Comparison of ENCODE assay signal across 19 cellular contexts in the genomic region with DNA sequence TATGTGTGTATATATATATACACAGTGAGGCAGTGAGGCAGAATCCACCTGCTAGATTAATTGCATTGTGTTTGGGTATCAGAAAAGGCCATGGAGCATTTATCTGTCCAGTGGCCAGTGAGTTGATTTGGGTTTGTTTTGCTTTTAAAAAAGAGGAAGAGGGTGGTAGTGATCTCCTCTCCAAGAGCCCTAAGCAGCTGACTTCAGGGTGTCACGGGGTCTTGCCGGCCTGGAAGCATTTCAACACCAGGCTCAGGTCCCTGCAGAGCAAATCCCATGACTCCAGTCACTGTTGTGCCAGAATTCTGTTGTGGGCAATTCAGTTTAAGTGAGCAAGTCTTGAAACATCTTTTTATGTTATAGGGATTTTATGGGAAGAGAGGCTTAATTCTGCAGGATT. TPM values are rescaled to one million over a fixed set of nuclear protein-coding genes. Genes with fewer than 3 reads are reported as not detected.
DNase-seq lines count a peak whose midpoint lies in the region; ATAC-seq, FAIRE-seq and TF ChIP-seq lines count a peak whose summit lies in the region.
"Had no signal": no experiment of that assay in that cellular context is flagged by ENCODE, and none has a peak within 500 bp of the region (broad histone marks: within the 10 kb centered on the region; RNA-seq: fewer than 3 reads in every experiment).

No MANE protein-coding gene starts in this region.

- no peaks in the 10 kb centered on the region for H3K36me3 ChIP-seq in GM12878 (ENCODE audit: control insufficient read depth in 2 of 2, insufficient read depth in 2 of 2, low read length in 1 of 2)
- no peaks in the 10 kb centered on the region for H3K36me3 ChIP-seq in lung (ENCODE audit: control insufficient read depth in 2 of 2, insufficient read depth in 2 of 2, low read length in 2 of 2)
- no peaks in the 10 kb centered on the region for H3K36me3 ChIP-seq in tibial artery
- H3K36me3 ChIP-seq: BLaER1, thyroid gland, WERI-Rb-1 had no signal

- no peaks in the 10 kb centered on the region for H3K36me3 Mint-ChIP-seq in HFFc6 (ENCODE audit: low read depth)
- H3K36me3 Mint-ChIP-seq: naive B cell had no signal

- H3K4me1 Mint-ChIP-seq in HFFc6 (ENCODE audit: low read depth), result no peaks in the 10 kb centered on the region
- H3K4me1 Mint-ChIP-seq: naive B cell had no signal

- H3K9me3 ChIP-seq in GM12878 (replicated peaks; ENCODE audit: control insufficient read depth, insufficient read depth, low read length) (no peaks in the 10 kb centered on the region), lung (ENCODE audit: control insufficient read depth in 2 of 2, insufficient read depth in 1 of 2, low read length in 1 of 2) (no peaks in the 10 kb centered on the region), tibial artery (no peaks in the 10 kb centered on the region)
- H3K9me3 ChIP-seq: BLaER1, thyroid gland had no signal

- TF ChIP-seq RAD21 in GM12878 (IDR thresholded peaks at IDR 0.05; ENCODE audit: insufficient read depth, low read depth, low read length), result no peak

- no peaks in the 10 kb centered on the region for H3K4me1 ChIP-seq in GM12878 (ENCODE audit: control insufficient read depth, insufficient read depth, low read length)
- H3K4me1 ChIP-seq in lung (ENCODE audit: control insufficient read depth in 2 of 2, insufficient read depth in 2 of 2, low read length in 2 of 2), result no peaks in the 10 kb centered on the region
- H3K4me1 ChIP-seq in tibial artery, result no peaks in the 10 kb centered on the region
- H3K4me1 ChIP-seq: BLaER1, thyroid gland had no signal

- WGBS in GM12878 (ENCODE audit: insufficient coverage, insufficient replicate concordance, low lambda C conversion rate, missing lambda C conversion rate), result 0% methylated on average over 2 of the region's 2 CpGs
- 25 to 60% methylated on average over 2 of the region's 2 CpGs for WGBS in lung, 2 donors

- no peak for TF ChIP-seq POLR2A in GM12878 (IDR thresholded peaks at IDR 0.05; ENCODE audit: low read depth, low read length)

- intact Hi-C loops in GM12878 (cut with micrococcal nuclease; ENCODE audit: unreplicated experiment), result no loop called here
- intact Hi-C loops in tibial artery (cut with DNase I; ENCODE audit: low total_unique reads), result no loop called here

- no peak overlapping the region for H3K4me3 ChIP-seq in GM12878
- no peak overlapping the region for H3K4me3 ChIP-seq in lung
- H3K4me3 ChIP-seq in tibial artery, result no peak overlapping the region
- H3K4me3 ChIP-seq: BLaER1, thyroid gland had no signal

- FAIRE-seq in GM12878 (lab: Jason Lieb, UNC), result no peak

- ATAC-seq in GM12878, result no peak
- ATAC-seq in lung (ENCODE audit: insufficient read depth, low FRiP score), result no peak
- ATAC-seq in HG02970 (IDR thresholded peaks at IDR 0.05; ENCODE audit: low FRiP score, unreplicated experiment), result no peak
- ATAC-seq: left lobe of liver, SK-N-SH treated with all-trans-retinoic acid at 6 μM for 48 hours had no signal

- SMC1A ChIA-PET in GM12878 (lab: Charles Lee; ENCODE audit: uncharacterized antibody, unreplicated experiment), result interaction anchor here (1.3 kb wide), 1 partner anchor 10 kb away, joined by 4 read pairs; no protein-coding TSS in a partner anchor

- no peak overlapping the region for H2AFZ ChIP-seq in GM12878 (ENCODE audit: control insufficient read depth, low read depth, low read length)

- POLR2A ChIA-PET in GM12878 (lab: Charles Lee), result interaction anchor here (0.6 kb wide), 1 partner anchor 29 kb away, joined by 5 read pairs; no protein-coding TSS in a partner anchor

- DNase-seq in SIG-M5 treated with dmso at 0.1 percent for 504 hours (lab: John Stamatoyannopoulos, UW; ENCODE audit: unreplicated experiment), result peak; percentile 66
- no peak for DNase-seq in SIG-M5 (lab: John Stamatoyannopoulos, UW)
- DNase-seq in GM12878 (ENCODE audit: low read depth, low spot score), result no peak
- DNase-seq in lung (ENCODE audit: low spot score), result peak; percentile 32
- peak; percentile 69 to 76 for DNase-seq in tibial artery
- no peak for DNase-seq in ureter (ENCODE audit: low spot score)
- no peak for DNase-seq in HFFc6
- DNase-seq: activated gamma-delta T cell; naive B cell; NCI-H1417; NCI-H345; stimulated activated CD4-positive, alpha-beta T cell treated with anti-CD3 and anti-CD28 coated beads, Interleukin-2, amount 100 ng/mL, for 24 hours; WERI-Rb-1 had no signal

- peaks cover 3% of the 10 kb centered on the region; the same call in 1 of the 2 replicates for H3K27me3 Mint-ChIP-seq in HFFc6 (ENCODE audit: insufficient read depth)

- no peaks in the 10 kb centered on the region for H3K79me2 ChIP-seq in GM12878 (ENCODE audit: control insufficient read depth, insufficient read depth, low read length)

- no peak for TF ChIP-seq EP300 in GM12878 (IDR thresholded peaks at IDR 0.05; ENCODE audit: borderline replicate concordance in 1 of 2, control insufficient read depth in 1 of 2, low read depth in 2 of 2, low read length in 2 of 2)

- TF ChIP-seq CTCF in GM12878 (IDR thresholded peaks at IDR 0.05 in 2 of 3, conservative IDR thresholded peaks at IDR 0.05 in 1 of 3; ENCODE audit: control insufficient read depth in 2 of 3, extremely low read depth in 1 of 3, insufficient read depth in 1 of 3, low read depth in 3 of 3, low read length in 3 of 3), result no peak
- TF ChIP-seq CTCF in lung (IDR thresholded peaks at IDR 0.05; ENCODE audit: control extremely low read depth, extremely low read depth), result no peak
- TF ChIP-seq CTCF in tibial artery (IDR thresholded peaks at IDR 0.05), result no peak
- no peak for TF ChIP-seq CTCF in HFFc6 (IDR thresholded peaks at IDR 0.05)

- no peaks in the 10 kb centered on the region for H3K9me3 Mint-ChIP-seq in HFFc6
- H3K9me3 Mint-ChIP-seq: naive B cell had no signal

- no peaks in the 10 kb centered on the region for H4K20me1 ChIP-seq in GM12878 (ENCODE audit: control insufficient read depth, insufficient read depth)
- H4K20me1 ChIP-seq: BLaER1 had no signal

- H3K27ac Mint-ChIP-seq in HFFc6, result no peak overlapping the region

- H3K27me3 ChIP-seq in GM12878 (replicated peaks in 1 of 2; ENCODE audit: control insufficient read depth in 2 of 2, insufficient read depth in 2 of 2, low read length in 1 of 2) (peaks cover 0 to 1% of the 10 kb centered on the region in 2 experiments; a peak in 1 of 4 replicates), lung (ENCODE audit: control insufficient read depth, insufficient read depth) (no peaks in the 10 kb centered on the region), tibial artery (no peaks in the 10 kb centered on the region)
- H3K27me3 ChIP-seq: BLaER1, thyroid gland had no signal

- RAD21 ChIA-PET in GM12878 (lab: Charles Lee; ENCODE audit: unreplicated experiment), result no interaction called here

- H3K4me2 ChIP-seq in GM12878 (ENCODE audit: control insufficient read depth, insufficient read depth), result no peak overlapping the region
- H3K4me2 ChIP-seq: BLaER1 had no signal

- CTCF ChIA-PET in GM12878 (lab: Yijun Ruan, JAX), result interaction anchor here (1.3 kb wide), 1 partner anchor 31 kb away, joined by 3 read pairs; no protein-coding TSS in a partner anchor

- H3K27ac ChIP-seq in GM12878 (ENCODE audit: control insufficient read depth, insufficient read depth) (no peak overlapping the region), lung (ENCODE audit: low read depth in 1 of 2, low read length in 1 of 2) (no peak overlapping the region), tibial artery (no peak overlapping the region)
- H3K27ac ChIP-seq: 22Rv1, BLaER1, thyroid gland, WERI-Rb-1 had no signal

- BruUV-seq in GM12878 (replicated peaks; lab: Mats Ljungman, UMichigan), result no TSS peak

- no peak overlapping the region for H3K4me3 Mint-ChIP-seq in HFFc6
- H3K4me3 Mint-ChIP-seq: naive B cell had no signal

- no peak overlapping the region for H3K9ac ChIP-seq in GM12878 (ENCODE audit: control insufficient read depth, insufficient read depth, low read length)
- H3K9ac ChIP-seq: BLaER1 had no signal

- in situ Hi-C loops in GM12878 (cut with MboI), result no loop called here

RNA-seq across cellular contexts. Expression of a gene that starts 30.6 kb away (rescaled TPM):
- total RNA-seq in GM12878 (2013; cell fraction: nucleolus; rRNA removed), result 12.5 and 17.3 TPM in 2 replicates
- 8.3 and 12.2 TPM in 2 replicates for total RNA-seq in GM12878 (2014; rRNA removed)
- 8.0 and 8.9 TPM in 2 replicates for total RNA-seq in GM12878 (2014; rRNA removed; fragmentation: Illumina TruSeq; extraction: Trizol)
- total RNA-seq in GM12878 (2021), result 4.2 and 5.9 TPM in 2 replicates
- polyA plus RNA-seq in GM12878 (2011; ENCODE audit: low read depth), result 2.6 TPM
- polyA plus RNA-seq in GM12878 (2011; rRNA removed), result 10.2 and 17.4 TPM in 2 replicates
- 4.2 and 5.2 TPM in 2 replicates for polyA plus RNA-seq in GM12878 (2011; cell fraction: cytosol; rRNA removed)
- polyA plus RNA-seq in GM12878 (2011; cell fraction: nucleus; rRNA removed), result 5.1 and 10.5 TPM in 2 replicates
- 5.2 and 5.8 TPM in 2 replicates for polyA plus RNA-seq in GM12878 (2012)
- polyA plus RNA-seq in GM12878 (2014; fragmentation: Illumina TruSeq; extraction: Trizol), result 10.4 and 16.8 TPM in 2 replicates
- polyA plus RNA-seq in GM12878 (2014; fragmentation: Nextera tagmentation; extraction: Ambion mirVana), result 10 to 100 TPM; 15.6 to 22.3 TPM
- polyA plus RNA-seq in GM12878 (2014; rRNA removed), result 8.2 and 9.2 TPM in 2 replicates
- polyA plus RNA-seq in GM12878 (2016; fragmentation: Nextera tagmentation; extraction: Ambion mirVana), result 10 to 100 TPM in 1 of 2 experiments, 1 to 10 TPM in 1; 9.7 to 11.1 TPM
- polyA minus RNA-seq in GM12878 (2011; rRNA and poly(A)+ RNA removed), result 5.2 and 6.2 TPM in 2 replicates
- polyA minus RNA-seq in GM12878 (2011; cell fraction: cytosol; rRNA and poly(A)+ RNA removed), result 0.80 and 1.6 TPM in 2 replicates
- polyA minus RNA-seq in GM12878 (2011; cell fraction: nucleus; rRNA and poly(A)+ RNA removed), result 5.7 and 5.9 TPM in 2 replicates
- total RNA-seq in lung, result 100 to 1,000 TPM in 1 of 2 donors, 10 to 100 TPM in 1; 58.5 to 127 TPM
- polyA plus RNA-seq in lung, result 10 to 100 TPM; 47.7 to 96.6 TPM
- total RNA-seq in ureter, result 93.6 TPM
- total RNA-seq in HFFc6 (2021; fragmentation: NEBNext Ultra II Directional; extraction: Animal tissue kit (Norgen Biotek cat#: 25700)), result 10 to 100 TPM; 19.3 to 48.8 (median 44.1) TPM

RNA-seq across cellular contexts. Expression of a gene that starts 34.2 kb away (rescaled TPM):
- total RNA-seq in GM12878 (2013; cell fraction: nucleolus; rRNA removed), result 125 and 137 TPM in 2 replicates
- 124 and 126 TPM in 2 replicates for total RNA-seq in GM12878 (2014; rRNA removed)
- total RNA-seq in GM12878 (2014; rRNA removed; fragmentation: Illumina TruSeq; extraction: Trizol), result 66.6 and 72.9 TPM in 2 replicates
- 47.6 and 48.6 TPM in 2 replicates for total RNA-seq in GM12878 (2021)
- polyA plus RNA-seq in GM12878 (2011; ENCODE audit: low read depth), result 46.2 TPM
- polyA plus RNA-seq in GM12878 (2011; rRNA removed), result 60.4 and 64.3 TPM in 2 replicates
- 44.6 and 55.9 TPM in 2 replicates for polyA plus RNA-seq in GM12878 (2011; cell fraction: cytosol; rRNA removed)
- polyA plus RNA-seq in GM12878 (2011; cell fraction: nucleus; rRNA removed), result 68.4 and 76.4 TPM in 2 replicates
- 35.2 and 42.1 TPM in 2 replicates for polyA plus RNA-seq in GM12878 (2012)
- 82.6 and 93.0 TPM in 2 replicates for polyA plus RNA-seq in GM12878 (2014; fragmentation: Illumina TruSeq; extraction: Trizol)
- 10 to 100 TPM; 58.6 to 92.1 TPM for polyA plus RNA-seq in GM12878 (2014; fragmentation: Nextera tagmentation; extraction: Ambion mirVana)
- polyA plus RNA-seq in GM12878 (2014; rRNA removed), result 101 and 105 TPM in 2 replicates
- 10 to 100 TPM; 62.1 to 75.8 TPM for polyA plus RNA-seq in GM12878 (2016; fragmentation: Nextera tagmentation; extraction: Ambion mirVana)
- polyA minus RNA-seq in GM12878 (2011; rRNA and poly(A)+ RNA removed), result 19.8 and 35.9 TPM in 2 replicates
- polyA minus RNA-seq in GM12878 (2011; cell fraction: cytosol; rRNA and poly(A)+ RNA removed), result 16.3 and 25.0 TPM in 2 replicates
- polyA minus RNA-seq in GM12878 (2011; cell fraction: nucleus; rRNA and poly(A)+ RNA removed), result 23.6 and 44.5 TPM in 2 replicates
- 10 to 100 TPM; 22.8 to 45.3 TPM for total RNA-seq in lung
- polyA plus RNA-seq in lung, result 10 to 100 TPM; 20.2 to 23.2 TPM
- total RNA-seq in ureter, result 41.7 TPM
- total RNA-seq in HFFc6 (2021; fragmentation: NEBNext Ultra II Directional; extraction: Animal tissue kit (Norgen Biotek cat#: 25700)), result 10 to 100 TPM; 13.5 to 19.9 (median 19.1) TPM

Comparison
In these comparisons a context has a peak if more than half of its experiments do, and no peak if none do; other contexts are left out.
1. DNase-seq: peak in SIG-M5 treated with dmso at 0.1 percent for 504 hours (single experiment), lung (single experiment) and tibial artery (2 of 2); none in SIG-M5 (single experiment), GM12878 (single experiment), ureter (single experiment) and HFFc6 (single experiment).